20 cellular contexts compared by ENCODE assay signal in genomic region chr4:59936566-59936965, GRCh38.
"Had no signal": no experiment of that assay in that cellular context is flagged by ENCODE, and none has a peak within 500 bp of the region (broad histone marks: within the 10 kb centered on the region; RNA-seq: fewer than 3 reads in every experiment).

No MANE protein-coding gene starts in this region.

- H3K9me3 ChIP-seq: gastrocnemius medialis, left lung, mucosa of descending colon, right atrium auricular region, stomach, thoracic aorta had no signal

- ATAC-seq: activated CD4-positive, CD25-positive, alpha-beta regulatory T cell treated with anti-CD3 and anti-CD28 coated beads, Interleukin-2, amount 50 U/mL, for 24 hours; activated CD8-positive, alpha-beta memory T cell treated with anti-CD3 and anti-CD28 coated beads, Interleukin-2, amount 10 ng/mL, durations not matched to agents 7 days and 5 days; effector memory CD8-positive, alpha-beta T cell; gastrocnemius medialis; heart right ventricle; left lung; mucosa of descending colon; natural killer cell treated with Interleukin-12 subunit alpha and Interleukin-12 subunit beta and Interleukin-15 and Interleukin-18, amount 100 ng/mL, for 72 hours had no signal

- DNase-seq: activated CD4-positive, alpha-beta T cell treated with anti-CD3 and anti-CD28 coated beads, Interleukin-2, amount 50 U/mL, for 48 hours; activated CD8-positive, alpha-beta memory T cell treated with anti-CD3 and anti-CD28 coated beads, Interleukin-2, amount 10 ng/mL, durations not matched to agents 7 days and 5 days; activated gamma-delta T cell; activated T-cell treated with anti-CD3 and anti-CD28 coated beads, Interleukin-2, amount 50 U/mL, for 24 hours; amygdala; brain microvascular endothelial cell; effector memory CD8-positive, alpha-beta T cell; gastrocnemius medialis; heart right ventricle; islet precursor cell; left lung; mucosa of descending colon; nucleus accumbens; small intestine; stomach had no signal

- H3K4me3 ChIP-seq: gastrocnemius medialis, heart right ventricle, left lung, mucosa of descending colon, right atrium auricular region, stomach, thoracic aorta had no signal

- H3K36me3 ChIP-seq: brain microvascular endothelial cell, gastrocnemius medialis, heart right ventricle, left lung, right atrium auricular region, stomach, thoracic aorta had no signal

- H3K4me1 ChIP-seq: gastrocnemius medialis, heart right ventricle, left lung, right atrium auricular region, stomach had no signal

- H3K27ac ChIP-seq: brain microvascular endothelial cell, epithelial cell of prostate, gastrocnemius medialis, heart right ventricle, left lung, right atrium auricular region, stomach, thoracic aorta had no signal

- H3K27me3 ChIP-seq: brain microvascular endothelial cell, gastrocnemius medialis, heart right ventricle, left lung, right atrium auricular region, stomach had no signal
